ENCODE assay signal across 20 cellular contexts in genomic region chr12:116928504-116928903, GRCh38. TPM values are rescaled to one million over a fixed set of nuclear protein-coding genes. Genes with fewer than 3 reads are reported as not detected.
DNase-seq lines count a peak whose midpoint lies in the region; ATAC-seq and TF ChIP-seq lines count a peak whose summit lies in the region.
"Had no signal": no experiment of that assay in that cellular context is flagged by ENCODE, and none has a peak within 500 bp of the region (broad histone marks: within the 10 kb centered on the region; RNA-seq: fewer than 3 reads in every experiment).

No MANE protein-coding gene starts in this region.

- no peak overlapping the region for H3K4me3 ChIP-seq in Caco-2 (ENCODE audit: low read depth, low read length)
- no peak overlapping the region for H3K4me3 ChIP-seq in HCT116 (replicated peaks in 1 of 2; ENCODE audit: low read depth in 1 of 2, low read length in 2 of 2)
- H3K4me3 ChIP-seq: BLaER1, GM12878, GM23248, HAP-1 had no signal

- DNase-seq in Caco-2 (no peak), HCT116 (ENCODE audit: low read depth, low spot score) (no peak)
- DNase-seq: CD4-positive, CD25-positive, alpha-beta regulatory T cell; CD8-positive, alpha-beta T cell; DMS 273 treated with DMSO at 0.1 percent for 48 hours; DMS79; EL; GDM1; GM23248 had no signal

- intact Hi-C loops in Caco-2 (cut with micrococcal nuclease; ENCODE audit: unreplicated experiment) (no loop called here), HCT116 (cut with micrococcal nuclease) (no loop called here)
- intact Hi-C loops in dendritic cell treated with granulocyte-macrophage colony-stimulating factor and Interleukin-4, amounts not matched to agents 40 ng/mL and 50 ng/mL, for 4 days (cut with micrococcal nuclease), result no loop called here

- H3K27me3 Mint-ChIP-seq in Caco-2 (ENCODE audit: insufficient read depth, unreplicated experiment), result no peaks in the 10 kb centered on the region
- no peaks in the 10 kb centered on the region for H3K27me3 Mint-ChIP-seq in dendritic cell treated with granulocyte-macrophage colony-stimulating factor and Interleukin-4, amounts not matched to agents 40 ng/mL and 50 ng/mL, for 4 days
- H3K27me3 Mint-ChIP-seq: B cell; CD4-positive, CD25-positive, alpha-beta regulatory T cell had no signal

- no peaks in the 10 kb centered on the region for H3K9me3 Mint-ChIP-seq in Caco-2 (ENCODE audit: unreplicated experiment)
- no peaks in the 10 kb centered on the region for H3K9me3 Mint-ChIP-seq in dendritic cell treated with granulocyte-macrophage colony-stimulating factor and Interleukin-4, amounts not matched to agents 40 ng/mL and 50 ng/mL, for 4 days
- H3K9me3 Mint-ChIP-seq: CD4-positive, CD25-positive, alpha-beta regulatory T cell; CD8-positive, alpha-beta T cell had no signal

- peaks cover 7% of the 10 kb centered on the region; the same call in 1 of the 2 replicates for H3K4me1 ChIP-seq in Caco-2
- H3K4me1 ChIP-seq in HCT116 (ENCODE audit: control insufficient read depth in 1 of 2, insufficient read depth in 2 of 2, low read length in 2 of 2), result peaks cover 3 to 15% of the 10 kb centered on the region in 2 experiments; a peak in 2 of 4 replicates

- H2AFZ ChIP-seq in HCT116 (ENCODE audit: low read depth, low read length, poor library complexity, severe bottlenecking), result no peak overlapping the region
- H2AFZ ChIP-seq: GM23248 had no signal

- no peak overlapping the region for H3K9ac ChIP-seq in HCT116 (ENCODE audit: low read length)
- H3K9ac ChIP-seq: BLaER1, GM23248 had no signal

- no peak overlapping the region for H3K27ac ChIP-seq in HCT116 (ENCODE audit: low read depth, low read length)
- H3K27ac ChIP-seq: 22Rv1, BLaER1, C4-2B, GM23248 had no signal

- H3K9me3 ChIP-seq in Caco-2 (no peaks in the 10 kb centered on the region), HCT116 (ENCODE audit: control insufficient read depth in 1 of 2, insufficient read depth in 1 of 2, low read depth in 1 of 2, low read length in 2 of 2) (no peaks in the 10 kb centered on the region)
- H3K9me3 ChIP-seq: HAP-1 had no signal

- POLR2A ChIA-PET in Caco-2 (lab: Charles Lee), result no interaction called here
- POLR2A ChIA-PET in HCT116 (lab: Charles Lee), result no interaction called here

- CTCF ChIA-PET in Caco-2 (lab: Charles Lee) (no interaction called here), HCT116 (lab: Charles Lee) (no interaction called here)

- TF ChIP-seq CTCF in Caco-2 (IDR thresholded peaks at IDR 0.05; ENCODE audit: insufficient read depth in 1 of 2, low read depth in 1 of 2, low read length in 1 of 2, severe bottlenecking in 1 of 2, unreplicated experiment in 1 of 2) (no peak), HCT116 (IDR thresholded peaks at IDR 0.05 in 2 of 3, conservative IDR thresholded peaks at IDR 0.05 in 1 of 3; ENCODE audit: borderline replicate concordance in 1 of 3, insufficient read depth in 1 of 3, low read depth in 2 of 3, low read length in 2 of 3) (no peak)

- H4K20me1 ChIP-seq in HCT116 (ENCODE audit: insufficient read depth), result no peaks in the 10 kb centered on the region

- H3K79me2 ChIP-seq in HCT116 (ENCODE audit: insufficient read depth, low read length), result 0 out of 2 replicates have a peak, but pooled peaks cover 4% of the 10 kb centered on the region

- no peak for TF ChIP-seq POLR2A in HCT116 (IDR thresholded peaks at IDR 0.05; ENCODE audit: borderline replicate concordance, extremely low read depth, insufficient read depth, insufficient read length)

- H3K36me3 Mint-ChIP-seq in Caco-2 (ENCODE audit: insufficient read depth, unreplicated experiment), result peaks cover 21% of the 10 kb centered on the region
- H3K36me3 Mint-ChIP-seq in dendritic cell treated with granulocyte-macrophage colony-stimulating factor and Interleukin-4, amounts not matched to agents 40 ng/mL and 50 ng/mL, for 4 days (ENCODE audit: low read depth), result peaks cover 34% of the 10 kb centered on the region

- BruUV-seq in Caco-2 (replicated peaks; lab: Mats Ljungman, UMichigan) (no TSS peak), HCT116 (replicated peaks; lab: Mats Ljungman, UMichigan) (TSS peak; percentile 7)

- H3K36me3 ChIP-seq in Caco-2 (ENCODE audit: control insufficient read depth, insufficient read depth, low read length) (no peaks in the 10 kb centered on the region), HCT116 (ENCODE audit: control insufficient read depth in 1 of 2, insufficient read depth in 2 of 2, low read length in 2 of 2) (0 out of 4 replicates have a peak, but pooled peaks cover 0 to 2% of the 10 kb centered on the region in 2 experiments)

- RAD21 ChIA-PET in HCT116 (lab: Charles Lee; ENCODE audit: low non-redundant PET in 1 of 2, low total read pairs in 2 of 2, uncharacterized antibody in 2 of 2, unreplicated experiment in 2 of 2), result no interaction called here

- peak overlapping the region; percentile 24 for H3K27ac Mint-ChIP-seq in Caco-2 (ENCODE audit: unreplicated experiment)
- H3K27ac Mint-ChIP-seq in dendritic cell treated with granulocyte-macrophage colony-stimulating factor and Interleukin-4, amounts not matched to agents 40 ng/mL and 50 ng/mL, for 4 days, result peak overlapping the region; percentile 47
- H3K27ac Mint-ChIP-seq: B cell; CD4-positive, CD25-positive, alpha-beta regulatory T cell; CD8-positive, alpha-beta T cell had no signal

- ATAC-seq in HCT116 (no peak), HG03159 (IDR thresholded peaks at IDR 0.05; ENCODE audit: unreplicated experiment) (no peak), GM18858 (IDR thresholded peaks at IDR 0.05; ENCODE audit: unreplicated experiment) (no peak), HG03378 (IDR thresholded peaks at IDR 0.05; ENCODE audit: unreplicated experiment) (no peak)
- ATAC-seq: CD8-positive, alpha-beta T cell; GM12878 had no signal

- H3K9me2 ChIP-seq in HCT116 (ENCODE audit: insufficient read depth), result no peaks in the 10 kb centered on the region

- H3K27me3 ChIP-seq in Caco-2 (replicated peaks; ENCODE audit: control insufficient read depth, insufficient read depth, low read length), result no peaks in the 10 kb centered on the region
- H3K27me3 ChIP-seq in HCT116 (ENCODE audit: insufficient read depth, low read length), result no peaks in the 10 kb centered on the region
- H3K27me3 ChIP-seq: BLaER1 had no signal

- H3K4me2 ChIP-seq in HCT116 (ENCODE audit: low read length), result no peak overlapping the region
- H3K4me2 ChIP-seq: BLaER1 had no signal

- no peaks in the 10 kb centered on the region for H3K4me1 Mint-ChIP-seq in Caco-2 (ENCODE audit: low read depth, unreplicated experiment)
- H3K4me1 Mint-ChIP-seq in dendritic cell treated with granulocyte-macrophage colony-stimulating factor and Interleukin-4, amounts not matched to agents 40 ng/mL and 50 ng/mL, for 4 days (ENCODE audit: low read depth), result peaks cover 51% of the 10 kb centered on the region

- no peak overlapping the region for H3K4me3 Mint-ChIP-seq in Caco-2 (ENCODE audit: unreplicated experiment)
- H3K4me3 Mint-ChIP-seq in dendritic cell treated with granulocyte-macrophage colony-stimulating factor and Interleukin-4, amounts not matched to agents 40 ng/mL and 50 ng/mL, for 4 days, result no peak overlapping the region
- H3K4me3 Mint-ChIP-seq: B cell; CD4-positive, CD25-positive, alpha-beta regulatory T cell; CD8-positive, alpha-beta T cell had no signal

- TF ChIP-seq RAD21 in HCT116 (IDR thresholded peaks at IDR 0.05; ENCODE audit: low read depth), result no peak

TF ChIP-seq in HCT116, 20 proteins besides CTCF, POLR2A, EP300 and RAD21:
- TF ChIP-seq REST (IDR thresholded peaks at IDR 0.05; ENCODE audit: low read depth) (no peak), SP1 (IDR thresholded peaks at IDR 0.05; ENCODE audit: low read depth) (no peak), EZH2 (IDR thresholded peaks at IDR 0.05) (no peak), CEBPB (IDR thresholded peaks at IDR 0.05; ENCODE audit: low read depth) (no peak), EGR1 (IDR thresholded peaks at IDR 0.05; ENCODE audit: low read depth) (no peak), SIN3A (IDR thresholded peaks at IDR 0.05; ENCODE audit: low read depth) (no peak), JUND (IDR thresholded peaks at IDR 0.05) (no peak), ZFX (IDR thresholded peaks at IDR 0.05) (no peak), ATF3 (IDR thresholded peaks at IDR 0.05) (no peak)

RNA-seq across cellular contexts. Expression of gene FBXW8, which starts 17.8 kb away (rescaled TPM):
- total RNA-seq in Caco-2 (2022), result 12.2 and 12.3 TPM in 2 replicates
- total RNA-seq in HCT116 (2021; ENCODE audit: unreplicated experiment), result 14.6 TPM
- 8.9 and 9.9 TPM in 2 replicates for polyA plus RNA-seq in HCT116 (2012)

RNA-seq across cellular contexts. Expression of gene HRK, which starts 47.3 kb away (rescaled TPM):
- 0.61 and 1.3 TPM in 2 replicates for total RNA-seq in Caco-2 (2022)
- total RNA-seq in HCT116 (2021; ENCODE audit: unreplicated experiment), result 4.3 TPM
- polyA plus RNA-seq in HCT116 (2012), result 1.2 and 1.6 TPM in 2 replicates
- total RNA-seq: GM12878, GM23248 had no signal
- polyA plus RNA-seq: AG04450; CD4-positive, CD25-positive, alpha-beta regulatory T cell; GM12878; GM23248 had no signal
